Comparison of ENCODE assay signal across 16 cellular contexts in the genomic region with DNA sequence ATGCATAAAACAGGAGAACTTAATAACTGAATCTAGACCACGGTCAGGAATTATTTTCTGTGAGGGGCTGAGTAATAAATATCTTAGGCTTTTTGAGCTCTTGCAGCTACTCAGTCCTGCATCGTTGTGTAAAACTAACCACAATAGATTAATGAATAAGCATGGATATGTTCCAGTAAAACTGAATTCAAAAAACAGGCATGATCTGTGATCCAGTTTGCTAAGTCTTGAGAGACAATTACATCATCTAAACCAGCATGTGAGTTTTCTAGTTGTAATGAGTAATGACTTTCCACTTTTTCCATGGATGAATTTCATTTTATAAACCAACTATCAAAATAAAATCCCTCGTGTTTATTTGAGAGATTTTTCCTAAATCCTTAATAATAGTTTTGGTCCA.
A peak's percentile ranks its signal among the peaks of the same experiment; 100 is the strongest.
DNase-seq lines count a peak whose midpoint lies in the region; ATAC-seq, FAIRE-seq and TF ChIP-seq lines count a peak whose summit lies in the region.
"Had no signal": no experiment of that assay in that cellular context is flagged by ENCODE, and none has a peak within 500 bp of the region (broad histone marks: within the 10 kb centered on the region; RNA-seq: fewer than 3 reads in every experiment).

No MANE protein-coding gene starts in this region.

- H3K27ac ChIP-seq in brain microvascular endothelial cell = peak overlapping the region; percentile 16
- H3K27ac ChIP-seq: pancreas had no signal

- no peak for FAIRE-seq in HTR-8/SVneo (lab: Jason Lieb, UNC)
- FAIRE-seq: H54 had no signal

- no peak overlapping the region for H3K4me3 ChIP-seq in brain microvascular endothelial cell (ENCODE audit: low read depth, low read length)
- H3K4me3 ChIP-seq in H7 (ENCODE audit: insufficient read depth, low read depth, low read length) = no peak overlapping the region
- H3K4me3 ChIP-seq: pancreas had no signal

- H3K27me3 ChIP-seq in brain microvascular endothelial cell (replicated peaks) (no peaks in the 10 kb centered on the region), H7 (ENCODE audit: control insufficient read depth, insufficient read depth, low read length) (no peaks in the 10 kb centered on the region)
- H3K27me3 ChIP-seq: pancreas had no signal

- ATAC-seq in HG03159 (IDR thresholded peaks at IDR 0.05; ENCODE audit: unreplicated experiment) = no peak
- ATAC-seq: activated T-helper 17 cell treated with anti-CD3 and anti-CD28 coated beads, Interleukin-2, amount 50 U/mL, for 72 hours; stimulated activated naive CD8-positive, alpha-beta T cell treated with anti-CD3 and anti-CD28 coated beads, Interleukin-15, amount 100 ng/mL, for 72 hours had no signal

- no peaks in the 10 kb centered on the region for H3K36me3 ChIP-seq in brain microvascular endothelial cell (replicated peaks)
- no peaks in the 10 kb centered on the region for H3K36me3 ChIP-seq in H7 (replicated peaks; ENCODE audit: control insufficient read depth, insufficient read depth, low read length)
- H3K36me3 ChIP-seq: pancreas had no signal

- TF ChIP-seq CTCF in brain microvascular endothelial cell (IDR thresholded peaks at IDR 0.05; ENCODE audit: low read depth, low read length, missing control alignments) = no peak

- in situ Hi-C loops in brain microvascular endothelial cell (cut with HindIII; ENCODE audit: low pct_ligation_motif_present, low sequenced_read_pairs) = no loop called here

- DNase-seq in AG08395 (ENCODE audit: low spot score) = peak; percentile 65
- peak; percentile 36 for DNase-seq in HTR-8/SVneo (ENCODE audit: insufficient read length, low spot score)
- DNase-seq in brain microvascular endothelial cell = peak; percentile 28
- peak; percentile 97 for DNase-seq in iris pigment epithelial cell (ENCODE audit: low read depth)
- no peak for DNase-seq in cortex of kidney (lab: John Stamatoyannopoulos, UW)
- DNase-seq in H7 = no peak
- no peak for DNase-seq in activated CD4-positive, CD25-positive, alpha-beta regulatory T cell (lab: John Stamatoyannopoulos, UW)
- DNase-seq: activated CD4-positive, alpha-beta T cell treated with anti-CD3 and anti-CD28 coated beads for 48 hours; caudate nucleus; NCI-H1930; pancreas; stimulated activated CD4-positive, alpha-beta T cell treated with anti-CD3 and anti-CD28 coated beads, Interleukin-4, amount 100 ng/mL, for 24 hours; stimulated activated naive CD8-positive, alpha-beta T cell treated with anti-CD3 and anti-CD28 coated beads, Interleukin-15, amount 100 ng/mL, for 72 hours had no signal

Comparison
In these comparisons a context has a peak if more than half of its experiments do, and no peak if none do; other contexts are left out.
1. DNase-seq: peak in AG08395 (single experiment), HTR-8/SVneo (single experiment), brain microvascular endothelial cell (single experiment) and iris pigment epithelial cell (single experiment); none in cortex of kidney (single experiment), H7 (single experiment) and activated CD4-positive, CD25-positive, alpha-beta regulatory T cell (0 of 4).